8 cellular contexts compared by ENCODE assay signal in the genomic region with DNA sequence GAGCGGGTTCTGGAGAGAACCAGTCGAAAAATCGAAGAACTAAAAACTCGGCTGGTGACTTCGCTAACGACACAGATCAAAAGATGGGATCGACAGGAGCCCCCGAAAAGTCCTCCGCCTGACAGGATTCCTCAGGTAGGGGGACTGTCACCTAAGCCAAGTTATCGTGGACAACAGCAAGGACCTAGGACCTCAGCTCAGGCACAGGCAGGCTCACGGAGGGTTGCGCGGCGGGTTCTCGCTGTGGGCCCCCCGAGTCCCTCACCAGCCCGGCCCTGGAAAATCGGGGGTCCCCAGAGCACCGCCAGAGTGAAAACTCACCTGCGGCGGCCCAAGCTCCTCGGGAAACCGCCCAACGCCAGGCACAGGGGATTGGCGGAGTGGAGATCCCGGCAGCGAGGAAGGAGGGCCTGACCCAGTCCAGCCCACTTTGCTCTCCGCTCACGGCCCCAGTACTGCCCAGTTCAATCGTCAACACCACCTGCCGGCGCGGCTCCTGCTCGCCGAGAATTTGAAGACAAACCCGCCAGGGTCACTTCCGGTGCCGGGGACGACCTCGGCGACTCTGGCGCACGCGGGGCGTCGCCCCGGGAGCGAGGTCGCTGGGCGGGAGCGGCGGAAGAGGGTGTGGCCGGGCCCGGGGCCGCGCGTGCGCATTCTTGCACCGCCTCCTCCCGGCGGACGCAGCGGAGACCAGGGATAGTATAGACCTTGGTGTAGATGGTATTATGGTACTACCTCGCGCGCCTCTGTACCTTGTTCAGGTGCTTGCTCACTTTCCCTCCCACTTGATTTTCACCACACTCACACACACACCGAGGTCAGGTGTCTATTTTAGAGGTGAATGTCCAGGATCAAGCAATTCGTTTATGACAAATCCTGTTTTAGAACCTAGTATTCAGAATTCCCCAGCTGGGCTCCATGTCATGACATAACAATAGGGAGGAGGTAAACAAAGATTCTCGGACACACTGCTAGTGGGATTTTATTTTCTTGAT. TPM values are rescaled to one million over a fixed set of nuclear protein-coding genes. Genes with fewer than 3 reads are reported as not detected.
A peak's percentile ranks its signal among the peaks of the same experiment; 100 is the strongest.
DNase-seq lines count a peak whose midpoint lies in the region; ATAC-seq and TF ChIP-seq lines count a peak whose summit lies in the region.

A gene (minus strand): TSS at position 567 of the 998 bp plus-strand sequence. CDS start 10,167 bp downstream, outside the sequence.

- ATAC-seq in HG02840 (IDR thresholded peaks at IDR 0.05; ENCODE audit: low FRiP score, unreplicated experiment) (peak; percentile 93), T-cell (replicated peaks in 1 of 4) (peak; percentile 93 to 96 (median 96)), heart left ventricle (peak; percentile 90 to 98 (median 98))

- H3K27ac ChIP-seq in adipose tissue (ENCODE audit: low read depth, low read length) (peak within 1 kb of the TSS; percentile 3), heart left ventricle (peak within 1 kb of the TSS; percentile 20 to 90 (median 84)), transverse colon (peak within 1 kb of the TSS; percentile 86 to 93 (median 91))

- H3K36me3 ChIP-seq in heart left ventricle (no peaks in the 10 kb centered on the region), transverse colon (no peaks in the 10 kb centered on the region)

- H3K9me3 ChIP-seq in heart left ventricle = no peaks in the 10 kb centered on the region
- no peaks in the 10 kb centered on the region for H3K9me3 ChIP-seq in transverse colon

- peak within 1 kb of the TSS; percentile 89 to 97 (median 90) for H3K4me3 Mint-ChIP-seq in T-cell

- in situ Hi-C loops in GM13976 (cut with MboI; ENCODE audit: low sequenced_read_pairs, unreplicated experiment) (no loop called here), transverse colon (cut with MboI; ENCODE audit: low pct_ligation_motif_present in 1 of 4, low pct_unique_long_range_greater_than_20kb in 1 of 4, low sequenced_read_pairs in 3 of 4) (no loop called here)

- H3K9me3 Mint-ChIP-seq in T-cell = no peaks in the 10 kb centered on the region

- POLR2A ChIA-PET in T-cell (lab: Charles Lee) = no interaction called here

- H3K27me3 ChIP-seq in heart left ventricle = no peaks in the 10 kb centered on the region
- no peaks in the 10 kb centered on the region for H3K27me3 ChIP-seq in transverse colon

- H3K4me3 ChIP-seq in heart left ventricle (peak within 1 kb of the TSS; percentile 71 to 97 (median 83)), transverse colon (peak within 1 kb of the TSS; percentile 57 to 98 (median 76))

- DNase-seq in GM13976 (ENCODE audit: low spot score) (peak; percentile 98), NCI-H1436 (lab: John Stamatoyannopoulos, UW) (peak; percentile 86), T-cell (peak; percentile 64 to 87 (median 73)), heart left ventricle (peak; percentile 85 to 95 (median 91)), pons (ENCODE audit: low spot score) (peak; percentile 78), transverse colon (peak; percentile 94)

- no peak for TF ChIP-seq EP300 in transverse colon (IDR thresholded peaks at IDR 0.05; ENCODE audit: low read depth)

- no peaks in the 10 kb centered on the region for H3K27me3 Mint-ChIP-seq in T-cell

- peak in 1 of 2 donors; percentile 82 for TF ChIP-seq POLR2A in heart left ventricle (IDR thresholded peaks at IDR 0.05)
- peak; percentile 88 for TF ChIP-seq POLR2A in transverse colon (IDR thresholded peaks at IDR 0.05)

- H3K36me3 Mint-ChIP-seq in T-cell = no peaks in the 10 kb centered on the region

- 0 to 1% (median 1%) methylated on average over 43 to 69 of the region's 69 CpGs for WGBS in adipose tissue, 3 donors
- WGBS in heart left ventricle, 4 donors = 1% methylated on average over 27 to 69 of the region's 69 CpGs
- 0 to 1% methylated on average over 8 to 60 of the region's 69 CpGs for WGBS in transverse colon (ENCODE audit: low coverage in 1 of 2), 2 donors

- peaks cover 0 to 34% (median 16%) of the 10 kb centered on the region in 12 donors for H3K4me1 ChIP-seq in heart left ventricle
- peaks cover 5 to 21% (median 11%) of the 10 kb centered on the region in 4 donors for H3K4me1 ChIP-seq in transverse colon

- no peak for TF ChIP-seq CTCF in GM13976 (IDR thresholded peaks at IDR 0.05; ENCODE audit: borderline replicate concordance, control extremely low read depth, extremely low read depth, insufficient read depth, missing control alignments)
- peak in 4 of 12 donors; percentile 0 to 15 (median 8) for TF ChIP-seq CTCF in heart left ventricle (IDR thresholded peaks at IDR 0.05)
- TF ChIP-seq CTCF in transverse colon (IDR thresholded peaks at IDR 0.05) = peak in 2 of 5 experiments; percentile 9 to 37

- H3K27ac Mint-ChIP-seq in T-cell = peak within 1 kb of the TSS; percentile 61 to 85

- intact Hi-C loops in heart left ventricle (cut with DNase I) (loop anchor here in 2 of 10 donors (5.0 to 10.0 kb wide), 3 partner anchors 69 to 84 kb away; a partner anchor contains a TSS), transverse colon (cut with DNase I; ENCODE audit: low total_unique reads) (no loop called here)

- CTCF ChIA-PET in T-cell (lab: Charles Lee) = no interaction called here

- peaks cover 28 to 39% (median 37%) of the 10 kb centered on the region in 3 donors for H3K4me1 Mint-ChIP-seq in T-cell

RNA-seq across cellular contexts. Expression of the gene that starts here (rescaled TPM):
- total RNA-seq in T-cell = 10 to 100 TPM; 15.2 to 18.2 (median 15.9) TPM
- 10 to 100 TPM in 2 of 3 donors, 1 to 10 TPM in 1; 6.5 to 16.9 (median 10.9) TPM for polyA plus RNA-seq in adipose tissue
- total RNA-seq in heart left ventricle = 10 to 100 TPM in 7 of 9 donors, 1 to 10 TPM in 2; 9.6 to 19.3 (median 12.6) TPM
- 10 to 100 TPM in 1 of 2 donors, 1 to 10 TPM in 1; 5.6 to 14.7 TPM for polyA plus RNA-seq in heart left ventricle
- 10 to 100 TPM in 3 of 4 donors, 1 to 10 TPM in 1; 2.4 to 16.5 (median 12.2) TPM for total RNA-seq in transverse colon

Comparison
In these comparisons a context has a peak if more than half of its experiments do, and no peak if none do; other contexts are left out.
1. Peak in every context shown above with its lines: DNase-seq, ATAC-seq, H3K4me3 ChIP-seq and H3K27ac ChIP-seq.
2. H3K27ac ChIP-seq: peak in every context shown above with its lines; median percentile 91 in transverse colon; 84 in heart left ventricle; 3 in adipose tissue.